11 cellular contexts compared by ENCODE assay signal in the genomic region with DNA sequence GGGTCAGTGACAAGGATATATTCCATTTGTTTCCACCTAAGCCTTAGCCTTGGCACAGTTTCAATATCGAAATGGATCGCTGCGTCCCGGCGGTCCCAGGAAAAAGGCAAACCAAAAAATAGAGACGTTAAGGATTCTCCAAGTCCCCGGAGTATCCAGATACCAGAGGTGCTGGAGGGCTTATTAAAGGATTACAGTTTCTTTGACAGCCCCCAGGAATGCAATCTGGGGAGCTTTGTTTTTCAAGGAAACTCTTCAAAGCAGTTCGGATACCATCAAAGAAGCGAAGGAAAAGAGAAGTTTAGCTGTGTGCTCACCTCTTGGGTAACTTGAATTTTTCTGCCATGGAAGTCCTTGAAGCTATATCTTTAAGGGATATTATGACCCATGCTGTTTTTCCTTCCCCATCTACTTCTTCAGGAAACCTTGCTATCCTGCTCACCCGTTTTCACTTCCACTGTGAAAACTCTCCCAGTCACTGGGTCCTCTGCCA. TPM values are rescaled to one million over a fixed set of nuclear protein-coding genes. Genes with fewer than 3 reads are reported as not detected.
DNase-seq lines count a peak whose midpoint lies in the region; ATAC-seq, FAIRE-seq and TF ChIP-seq lines count a peak whose summit lies in the region.
"Had no signal": no experiment of that assay in that cellular context is flagged by ENCODE, and none has a peak within 500 bp of the region (broad histone marks: within the 10 kb centered on the region; RNA-seq: fewer than 3 reads in every experiment).

No MANE protein-coding gene starts in this region.

- H2AK5ac ChIP-seq in mesendoderm (ENCODE audit: low read length): no peak overlapping the region

- H2BK15ac ChIP-seq in mesendoderm (replicated peaks; ENCODE audit: low read depth): no peak overlapping the region

- H3K79me1 ChIP-seq in mesendoderm (ENCODE audit: low read length): peaks cover 2% of the 10 kb centered on the region

- TF ChIP-seq CTCF in heart right ventricle (IDR thresholded peaks at IDR 0.05) (no peak), thyroid gland (IDR thresholded peaks at IDR 0.05) (no peak)

- intact Hi-C loops in heart right ventricle (cut with DNase I): no loop called here
- intact Hi-C loops in left ventricle myocardium superior (cut with micrococcal nuclease): no loop called here
- intact Hi-C loops in thyroid gland (cut with DNase I): no loop called here

- H3K4me3 ChIP-seq in heart right ventricle: peak overlapping the region in 9 of 10 donors; percentile 24 to 56 (median 49)
- peak overlapping the region; percentile 47 for H3K4me3 ChIP-seq in ectodermal cell (ENCODE audit: insufficient read depth, low read depth, low read length)
- H3K4me3 ChIP-seq in mesendoderm (ENCODE audit: low read length): peak overlapping the region; percentile 21
- H3K4me3 ChIP-seq in thyroid gland (replicated peaks in 1 of 3): peak overlapping the region; percentile 12 to 38 (median 29)

- H3K27ac ChIP-seq in heart right ventricle: no peak overlapping the region
- H3K27ac ChIP-seq in ectodermal cell (ENCODE audit: insufficient read depth, low read depth, low read length, poor library complexity, severe bottlenecking): no peak overlapping the region
- H3K27ac ChIP-seq in mesendoderm (ENCODE audit: low read depth, low read length): no peak overlapping the region
- H3K27ac ChIP-seq in thyroid gland: peak overlapping the region in 1 of 3 donors; percentile 9
- H3K27ac ChIP-seq: adrenal gland, RWPE1, testis had no signal

- H3K79me2 ChIP-seq in mesendoderm (ENCODE audit: control insufficient read depth, insufficient read depth, low read length): no peaks in the 10 kb centered on the region

- H3K27me3 ChIP-seq in heart right ventricle (peaks cover 0 to 48% (median 40%) of the 10 kb centered on the region in 7 donors), ectodermal cell (ENCODE audit: control insufficient read depth, insufficient read depth, low read length, poor library complexity, severe bottlenecking) (peaks cover 36% of the 10 kb centered on the region), mesendoderm (ENCODE audit: insufficient read depth, low read length, poor library complexity) (no peaks in the 10 kb centered on the region), thyroid gland (no peaks in the 10 kb centered on the region)
- H3K27me3 ChIP-seq: testis had no signal

- peak overlapping the region; percentile 29 for H3K18ac ChIP-seq in mesendoderm (ENCODE audit: low read length)

- H3K9me3 ChIP-seq in heart right ventricle (peaks cover 0 to 3% (median 0%) of the 10 kb centered on the region in 11 donors), ectodermal cell (ENCODE audit: control insufficient read depth, low read length) (no peaks in the 10 kb centered on the region), thyroid gland (no peaks in the 10 kb centered on the region)
- H3K9me3 ChIP-seq: adrenal gland, testis had no signal

- no peak overlapping the region for H4K8ac ChIP-seq in mesendoderm (ENCODE audit: low read depth, low read length)

- peak overlapping the region; percentile 96 for H3K4me2 ChIP-seq in mesendoderm (ENCODE audit: low read length)

- no peak for FAIRE-seq in RCC 7860 (lab: Jason Lieb, UNC)

- H3K23ac ChIP-seq in mesendoderm (ENCODE audit: low read length): peak overlapping the region; percentile 50

- peak overlapping the region; percentile 84 for H3K56ac ChIP-seq in mesendoderm (ENCODE audit: low read length)

- H4K5ac ChIP-seq in mesendoderm (ENCODE audit: low read length): no peak overlapping the region

- no peak overlapping the region for H3K4ac ChIP-seq in mesendoderm (ENCODE audit: low read depth, low read length)

- H3K4me1 ChIP-seq in heart right ventricle (peaks cover 0 to 13% (median 6%) of the 10 kb centered on the region in 9 donors), ectodermal cell (ENCODE audit: control insufficient read depth, insufficient read depth, low read length) (no peaks in the 10 kb centered on the region), mesendoderm (ENCODE audit: control insufficient read depth, low read depth, low read length) (peaks cover 13% of the 10 kb centered on the region), thyroid gland (peaks cover 0 to 3% of the 10 kb centered on the region in 2 donors)

- 17 to 27% methylated on average over 10 of the region's 10 CpGs for WGBS in heart right ventricle, 2 donors
- 32 to 35% methylated on average over 10 of the region's 10 CpGs for whole genome bisulfite sequencing in ectodermal cell, 2 experiments
- WGBS in mesendoderm (ENCODE audit: extremely low coverage, insufficient coverage, low lambda C conversion rate): no CpG with 5 or more reads among the region's 10 CpGs
- WGBS in thyroid gland, 2 donors: 15 to 21% methylated on average over 10 of the region's 10 CpGs

- H2BK120ac ChIP-seq in mesendoderm (ENCODE audit: low read depth, low read length): no peak overlapping the region

- DNase-seq in heart right ventricle: no peak
- DNase-seq in left ventricle myocardium superior: no peak
- DNase-seq in mesendoderm: peak; percentile 64
- no peak for DNase-seq in thyroid gland
- no peak for DNase-seq in RCC 7860 (ENCODE audit: low spot score)
- no peak for DNase-seq in NCI-H2081 treated with DMSO at 0.1 percent for 48 hours (lab: John Stamatoyannopoulos, UW)

- no peak for TF ChIP-seq POLR2A in thyroid gland (IDR thresholded peaks at IDR 0.05)

- ATAC-seq in heart right ventricle (no peak), left ventricle myocardium superior (no peak), HG03139 (IDR thresholded peaks at IDR 0.05; ENCODE audit: unreplicated experiment) (no peak)

- H3K9ac ChIP-seq in mesendoderm (ENCODE audit: low read length): peak overlapping the region; percentile 73

- H2BK5ac ChIP-seq in mesendoderm (ENCODE audit: low read length): no peak overlapping the region

- H3K36me3 ChIP-seq in heart right ventricle (no peaks in the 10 kb centered on the region), ectodermal cell (ENCODE audit: control insufficient read depth, insufficient read depth, low read length) (no peaks in the 10 kb centered on the region), mesendoderm (ENCODE audit: control insufficient read depth, insufficient read depth, low read length) (no peaks in the 10 kb centered on the region), thyroid gland (no peaks in the 10 kb centered on the region)
- H3K36me3 ChIP-seq: adrenal gland had no signal

RNA-seq across cellular contexts. Expression of a gene that starts 0.6 kb away (rescaled TPM):
- total RNA-seq in heart right ventricle (under 1 TPM in 7 of 10 donors, not detected in 3; 0.07 to 0.32 (median 0.13) TPM), left ventricle myocardium superior (0.17 TPM), thyroid gland (1 to 10 TPM in 3 of 4 donors, under 1 TPM in 1; 0.81 to 9.4 (median 4.4) TPM)
- under 1 TPM; 0.03 to 0.15 TPM for polyA plus RNA-seq in heart right ventricle
- polyA plus RNA-seq in ectodermal cell (2013, experiment 1 of 4): 0.09 TPM
- 0.14 TPM for polyA plus RNA-seq in ectodermal cell (2013, experiment 2 of 4)
- 0.11 TPM for polyA plus RNA-seq in ectodermal cell (2013, experiment 3 of 4)
- polyA plus RNA-seq in ectodermal cell (2013, experiment 4 of 4): 0.16 TPM
- polyA plus RNA-seq in mesendoderm (2013, experiment 1 of 2): 11.7 TPM
- polyA plus RNA-seq in mesendoderm (2013, experiment 2 of 2): 10.8 TPM
